Comparison of ENCODE assay signal across 29 cellular contexts in genomic region chr20:48785801-48786200, GRCh38. TPM values are rescaled to one million over a fixed set of nuclear protein-coding genes. Genes with fewer than 3 reads are reported as not detected.
DNase-seq lines count a peak whose midpoint lies in the region; ATAC-seq, FAIRE-seq and TF ChIP-seq lines count a peak whose summit lies in the region.
"Had no signal": no experiment of that assay in that cellular context is flagged by ENCODE, and none has a peak within 500 bp of the region (broad histone marks: within the 10 kb centered on the region; RNA-seq: fewer than 3 reads in every experiment).

No MANE protein-coding gene starts in this region.

- H3K9me3 ChIP-seq in HepG2 (ENCODE audit: low read length) (no peaks in the 10 kb centered on the region), right lobe of liver (no peaks in the 10 kb centered on the region)
- H3K9me3 ChIP-seq: gastrocnemius medialis, left ventricle myocardium inferior, psoas muscle had no signal

- H3K36me3 Mint-ChIP-seq in activated naive CD8-positive, alpha-beta T cell treated with anti-CD3 and anti-CD28 coated beads, Interleukin-2, amount 10 ng/mL, durations not matched to agents 7 days and 5 days: peaks cover 11% of the 10 kb centered on the region
- H3K36me3 Mint-ChIP-seq in natural killer cell: no peaks in the 10 kb centered on the region
- H3K36me3 Mint-ChIP-seq: immature natural killer cell, mesothelial cell of epicardium had no signal

- TF ChIP-seq EP300 in HepG2 (IDR thresholded peaks at IDR 0.05; ENCODE audit: low read depth in 2 of 2, low read length in 2 of 2) (no peak), HepG2 (CRISPR knock-in tag; IDR thresholded peaks at IDR 0.05; ENCODE audit: borderline replicate concordance) (no peak)

- no peaks in the 10 kb centered on the region for H4K20me1 ChIP-seq in HepG2 (ENCODE audit: insufficient read depth, low read length)

- TF ChIP-seq CTCF in HepG2 (CRISPR knock-in tag; IDR thresholded peaks at IDR 0.05) (no peak), right lobe of liver (IDR thresholded peaks at IDR 0.05) (no peak), natural killer cell (IDR thresholded peaks at IDR 0.05) (no peak)

- no peaks in the 10 kb centered on the region for H3K27me3 Mint-ChIP-seq in activated naive CD8-positive, alpha-beta T cell treated with anti-CD3 and anti-CD28 coated beads, Interleukin-2, amount 10 ng/mL, durations not matched to agents 7 days and 5 days
- H3K27me3 Mint-ChIP-seq in natural killer cell (ENCODE audit: low read depth in 2 of 2): no peaks in the 10 kb centered on the region
- H3K27me3 Mint-ChIP-seq: activated CD8-positive, alpha-beta memory T cell treated with anti-CD3 and anti-CD28 coated beads, Interleukin-2, amount 10 ng/mL, durations not matched to agents 7 days and 5 days; activated T-helper 17 cell treated with anti-CD3 and anti-CD28 coated beads, Interleukin-2, amount 50 U/mL, for 72 hours had no signal

- POLR2A ChIA-PET in HepG2 (lab: Yijun Ruan, JAX): no interaction called here
- POLR2A ChIA-PET in activated naive CD8-positive, alpha-beta T cell treated with anti-CD3 and anti-CD28 coated beads, Interleukin-2, amount 10 ng/mL, durations not matched to agents 7 days and 5 days (lab: Charles Lee): no interaction called here

- H2AFZ ChIP-seq in HepG2 (ENCODE audit: low read length): no peak overlapping the region

- H3K27ac Mint-ChIP-seq in activated naive CD8-positive, alpha-beta T cell treated with anti-CD3 and anti-CD28 coated beads, Interleukin-2, amount 10 ng/mL, durations not matched to agents 7 days and 5 days: peak overlapping the region; percentile 46
- H3K27ac Mint-ChIP-seq in natural killer cell: no peak overlapping the region
- H3K27ac Mint-ChIP-seq: activated CD8-positive, alpha-beta memory T cell treated with anti-CD3 and anti-CD28 coated beads, Interleukin-2, amount 10 ng/mL, durations not matched to agents 7 days and 5 days; activated T-helper 17 cell treated with anti-CD3 and anti-CD28 coated beads, Interleukin-2, amount 50 U/mL, for 72 hours; mesothelial cell of epicardium; nephron had no signal

- TF ChIP-seq RAD21 in HepG2 (CRISPR knock-in tag; IDR thresholded peaks at IDR 0.05): no peak

- H3K4me3 ChIP-seq in HepG2 (replicated peaks in 1 of 3; ENCODE audit: insufficient read depth in 1 of 3, low read depth in 2 of 3, low read length in 3 of 3): no peak overlapping the region
- no peak overlapping the region for H3K4me3 ChIP-seq in right lobe of liver
- H3K4me3 ChIP-seq: coronary artery, gastrocnemius medialis, left ventricle myocardium inferior, psoas muscle had no signal

- no peak for ATAC-seq in HepG2
- no peak for ATAC-seq in right lobe of liver
- ATAC-seq in activated naive CD8-positive, alpha-beta T cell treated with anti-CD3 and anti-CD28 coated beads, Interleukin-2, amount 10 ng/mL, durations not matched to agents 7 days and 5 days (ENCODE audit: low read depth): no peak
- no peak for ATAC-seq in natural killer cell
- ATAC-seq: activated CD8-positive, alpha-beta memory T cell treated with anti-CD3 and anti-CD28 coated beads, Interleukin-2, amount 10 ng/mL, durations not matched to agents 7 days and 5 days; activated T-helper 17 cell treated with anti-CD3 and anti-CD28 coated beads, Interleukin-2, amount 50 U/mL, for 72 hours; gastrocnemius medialis; psoas muscle had no signal

- no peaks in the 10 kb centered on the region for H3K4me1 ChIP-seq in HepG2 (ENCODE audit: insufficient read depth, low read length)
- peaks cover 0 to 6% (median 3%) of the 10 kb centered on the region in 4 donors for H3K4me1 ChIP-seq in right lobe of liver
- H3K4me1 ChIP-seq: psoas muscle had no signal

- intact Hi-C loops in HepG2 (cut with micrococcal nuclease; ENCODE audit: unreplicated experiment): no loop called here
- intact Hi-C loops in right lobe of liver (cut with DNase I): no loop called here
- intact Hi-C loops in natural killer cell (cut with micrococcal nuclease): no loop called here

- BruUV-seq in HepG2 (replicated peaks; lab: Mats Ljungman, UMichigan): no TSS peak

- H3K9me3 Mint-ChIP-seq in activated naive CD8-positive, alpha-beta T cell treated with anti-CD3 and anti-CD28 coated beads, Interleukin-2, amount 10 ng/mL, durations not matched to agents 7 days and 5 days: peaks cover under 1% of the 10 kb centered on the region
- H3K9me3 Mint-ChIP-seq in natural killer cell: no peaks in the 10 kb centered on the region
- H3K9me3 Mint-ChIP-seq: activated T-helper 17 cell treated with anti-CD3 and anti-CD28 coated beads, Interleukin-2, amount 50 U/mL, for 72 hours; immature natural killer cell had no signal

- H3K9ac ChIP-seq in HepG2 (ENCODE audit: insufficient read depth, low read depth, low read length): no peak overlapping the region

- peaks cover 9 to 64% of the 10 kb centered on the region in 2 experiments for H3K27me3 ChIP-seq in HepG2 (ENCODE audit: control insufficient read depth in 1 of 2, insufficient read depth in 2 of 2, low read length in 2 of 2)
- no peaks in the 10 kb centered on the region for H3K27me3 ChIP-seq in right lobe of liver
- H3K27me3 ChIP-seq: gastrocnemius medialis had no signal

- no peak for TF ChIP-seq POLR2A in HepG2 (IDR thresholded peaks at IDR 0.05; ENCODE audit: insufficient read depth in 1 of 2, low read depth in 2 of 2, low read length in 2 of 2)
- no peak for TF ChIP-seq POLR2A in right lobe of liver (IDR thresholded peaks at IDR 0.05)

- no peaks in the 10 kb centered on the region for H3K36me3 ChIP-seq in HepG2 (replicated peaks in 1 of 2; ENCODE audit: control insufficient read depth in 1 of 2, insufficient read depth in 2 of 2, low read length in 2 of 2)
- no peaks in the 10 kb centered on the region for H3K36me3 ChIP-seq in right lobe of liver
- H3K36me3 ChIP-seq: gastrocnemius medialis, left ventricle myocardium inferior had no signal

- 26% methylated on average over 8 of the region's 8 CpGs for WGBS in HepG2 (ENCODE audit: low lambda C conversion rate)
- WGBS in right lobe of liver (ENCODE audit: insufficient coverage, low coverage, low lambda C conversion rate, missing lambda C conversion rate): 85% methylated on average over 6 of the region's 8 CpGs

- peaks cover 46% of the 10 kb centered on the region for H3K4me1 Mint-ChIP-seq in activated naive CD8-positive, alpha-beta T cell treated with anti-CD3 and anti-CD28 coated beads, Interleukin-2, amount 10 ng/mL, durations not matched to agents 7 days and 5 days
- peaks cover 0 to 64% of the 10 kb centered on the region in 2 donors for H3K4me1 Mint-ChIP-seq in natural killer cell
- H3K4me1 Mint-ChIP-seq: immature natural killer cell had no signal

- H3K79me2 ChIP-seq in HepG2 (ENCODE audit: insufficient read depth, low read length): no peaks in the 10 kb centered on the region

- H3K27ac ChIP-seq in HepG2 (ENCODE audit: extremely low read length, insufficient read depth, low read length) (no peak overlapping the region), right lobe of liver (no peak overlapping the region)
- H3K27ac ChIP-seq: coronary artery, gastrocnemius medialis, left ventricle myocardium inferior, psoas muscle had no signal

- no peak overlapping the region for H3K4me2 ChIP-seq in HepG2 (ENCODE audit: low read depth, low read length)

- CTCF ChIA-PET in HepG2 (lab: Yijun Ruan, JAX; ENCODE audit: low intra/inter-chr PET ratio, low total read pairs): no interaction called here

- DNase-seq in HepG2 (ENCODE audit: low spot score): no peak
- DNase-seq in right lobe of liver: no peak
- DNase-seq in activated naive CD8-positive, alpha-beta T cell treated with anti-CD3 and anti-CD28 coated beads, Interleukin-2, amount 10 ng/mL, durations not matched to agents 7 days and 5 days: no peak
- no peak for DNase-seq in natural killer cell
- no peak for DNase-seq in GM19240 (ENCODE audit: insufficient read length, low spot score)
- no peak for DNase-seq in activated CD4-positive, alpha-beta T cell treated with anti-CD3 and anti-CD28 coated beads, Interleukin-2, amount 50 U/mL, for 1 hour
- DNase-seq in activated CD4-positive, alpha-beta T cell treated with anti-CD3 and anti-CD28 coated beads for 4 hours: no peak
- no peak for DNase-seq in DMS153 (lab: John Stamatoyannopoulos, UW)
- DNase-seq: activated CD4-positive, alpha-beta T cell treated with anti-CD3 and anti-CD28 coated beads for 1 hour; activated CD8-positive, alpha-beta memory T cell treated with anti-CD3 and anti-CD28 coated beads, Interleukin-2, amount 10 ng/mL, durations not matched to agents 7 days and 5 days; C1 segment of cervical spinal cord; gastrocnemius medialis; HCEC 1CT; hippocampal formation; immature natural killer cell; IMR-90; left ventricle myocardium inferior; NCI-H1105; NCI-H1930; NCI-H69; psoas muscle; stimulated activated CD8-positive, alpha-beta memory T cell treated with anti-CD3 and anti-CD28 coated beads, Interleukin-4, amount 100 ng/mL, for 48 hours; substantia nigra had no signal

- FAIRE-seq in HepG2 (lab: Jason Lieb, UNC): no peak
- FAIRE-seq: bronchial epithelial cell, RCC 7860 had no signal

- in situ Hi-C loops in HepG2 (cut with HindIII; ENCODE audit: extremely low pct_ligation_motif_present, low pct_unique_long_range_greater_than_20kb): no loop called here

- no peak overlapping the region for H3K4me3 Mint-ChIP-seq in activated naive CD8-positive, alpha-beta T cell treated with anti-CD3 and anti-CD28 coated beads, Interleukin-2, amount 10 ng/mL, durations not matched to agents 7 days and 5 days
- H3K4me3 Mint-ChIP-seq in natural killer cell: peak overlapping the region; percentile 65
- H3K4me3 Mint-ChIP-seq: activated CD8-positive, alpha-beta memory T cell treated with anti-CD3 and anti-CD28 coated beads, Interleukin-2, amount 10 ng/mL, durations not matched to agents 7 days and 5 days; activated T-helper 17 cell treated with anti-CD3 and anti-CD28 coated beads, Interleukin-2, amount 50 U/mL, for 72 hours; mesothelial cell of epicardium had no signal

RNA-seq across cellular contexts. Expression of gene PREX1, which starts 42.0 kb away (rescaled TPM):
- total RNA-seq in HepG2 (2016; rRNA removed; fragmentation: Illumina TruSeq; extraction: Trizol): 0.02 and 0.06 TPM in 2 replicates
- under 0.01 TPM in 1 of 2 replicates, not detected in the other for total RNA-seq in HepG2 (2016; cell fraction: cytosol; rRNA removed; fragmentation: Illumina TruSeq; extraction: Trizol; ENCODE audit: low read depth)
- total RNA-seq in HepG2 (2016; cell fraction: insoluble cytoplasmic fraction; rRNA removed; fragmentation: Illumina TruSeq; extraction: Trizol): 0.02 TPM in 1 of 2 replicates, not detected in the other
- 0.03 and 0.56 TPM in 2 replicates for total RNA-seq in HepG2 (2016; cell fraction: membrane; rRNA removed; fragmentation: Illumina TruSeq; extraction: Trizol)
- not detected in 2 replicates for total RNA-seq in HepG2 (2016; cell fraction: nucleus; rRNA removed; fragmentation: Illumina TruSeq; extraction: Trizol)
- 0.04 and 0.05 TPM in 2 replicates for polyA plus RNA-seq in HepG2 (2011; rRNA removed)
- polyA plus RNA-seq in HepG2 (2011; cell fraction: cytosol; rRNA removed): 0.03 and 0.07 TPM in 2 replicates
- polyA plus RNA-seq in HepG2 (2011; cell fraction: nucleus; rRNA removed): 0.17 and 0.19 TPM in 2 replicates
- 0.03 and 0.05 TPM in 2 replicates for polyA plus RNA-seq in HepG2 (2012)
- polyA plus RNA-seq in HepG2 (2016; cell fraction: cytosol; fragmentation: Illumina TruSeq; extraction: Trizol; ENCODE audit: low read depth): 0.02 TPM in 1 of 2 replicates, not detected in the other
- polyA plus RNA-seq in HepG2 (2016; cell fraction: insoluble cytoplasmic fraction; fragmentation: Illumina TruSeq; extraction: Trizol; ENCODE audit: low read depth): not detected in 2 replicates
- polyA plus RNA-seq in HepG2 (2016; cell fraction: membrane; fragmentation: Illumina TruSeq; extraction: Trizol; ENCODE audit: low read depth): not detected in 2 replicates
- polyA plus RNA-seq in HepG2 (2016; cell fraction: nucleus; fragmentation: Illumina TruSeq; extraction: Trizol; ENCODE audit: insufficient read depth, low read depth): not detected in 2 replicates
- polyA minus RNA-seq in HepG2 (2011; rRNA and poly(A)+ RNA removed; ENCODE audit: low replicate concordance): 0.08 and 15.2 TPM in 2 replicates
- 0.20 and 0.44 TPM in 2 replicates for polyA minus RNA-seq in HepG2 (2011; cell fraction: cytosol; rRNA and poly(A)+ RNA removed)
- 0.12 and 0.13 TPM in 2 replicates for polyA minus RNA-seq in HepG2 (2011; cell fraction: nucleus; rRNA and poly(A)+ RNA removed)
- 10 to 100 TPM in 2 of 6 experiments, 1 to 10 TPM in 4; 4.4 to 11.1 (median 8.7) TPM for total RNA-seq in right lobe of liver
- 100 to 1,000 TPM; 142 to 147 TPM for total RNA-seq in activated naive CD8-positive, alpha-beta T cell treated with anti-CD3 and anti-CD28 coated beads, Interleukin-2, amount 10 ng/mL, durations not matched to agents 7 days and 5 days
- total RNA-seq in natural killer cell: 100 to 1,000 TPM; 382 to 392 (median 389) TPM

Comparison
In these comparisons a context has a peak if more than half of its experiments do, and no peak if none do; other contexts are left out.
1. RNA of gene PREX1, which starts 42.0 kb away (total RNA-seq): 382 to 392 TPM in natural killer cell and 142 to 147 TPM in activated naive CD8-positive, alpha-beta T cell treated with anti-CD3 and anti-CD28 coated beads, Interleukin-2, amount 10 ng/mL, durations not matched to agents 7 days and 5 days; 4.4 to 11.1 TPM in right lobe of liver and under 0.01 to 0.56 TPM in HepG2; every median in the first group is over 10 times any median in the second.